15 cellular contexts compared by ENCODE assay signal in genomic region chr2:241372376-241372992, GRCh38. TPM values are rescaled to one million over a fixed set of nuclear protein-coding genes. Genes with fewer than 3 reads are reported as not detected.
DNase-seq lines count a peak whose midpoint lies in the region; ATAC-seq and TF ChIP-seq lines count a peak whose summit lies in the region.
"Had no signal": no experiment of that assay in that cellular context is flagged by ENCODE, and none has a peak within 500 bp of the region (broad histone marks: within the 10 kb centered on the region; RNA-seq: fewer than 3 reads in every experiment).

No MANE protein-coding gene starts in this region.

- no peak overlapping the region for H3K9ac ChIP-seq in MM.1S (ENCODE audit: low read length)

- H3K4me3 ChIP-seq in MM.1S (ENCODE audit: low read length) (no peak overlapping the region), dorsolateral prefrontal cortex (peak overlapping the region in 16 of 59 donors; percentile 2 to 39 (median 20)), MG63 (no peak overlapping the region)

- H3K9me3 ChIP-seq in MM.1S (replicated peaks; ENCODE audit: insufficient read depth, low read length) (no peaks in the 10 kb centered on the region), MG63 (no peaks in the 10 kb centered on the region)

- peak; percentile 25 for DNase-seq in COLO668 (lab: John Stamatoyannopoulos, UW; ENCODE audit: unreplicated experiment)
- DNase-seq in MM.1S: no peak
- DNase-seq in dorsolateral prefrontal cortex: no peak
- DNase-seq in pons (ENCODE audit: low spot score): peak; percentile 80
- DNase-seq in NCI-H446 treated with DMSO at 0.1 percent for 48 hours (lab: John Stamatoyannopoulos, UW): no peak
- DNase-seq in activated CD4-positive, CD25-positive, alpha-beta regulatory T cell (lab: John Stamatoyannopoulos, UW): no peak
- no peak for DNase-seq in MG63
- DNase-seq: activated gamma-delta T cell treated with Interleukin-2 at 50 U/mL for 16 hours; AML-193; mammary epithelial cell; NCI-H2107; stimulated activated naive CD8-positive, alpha-beta T cell treated with anti-CD3 and anti-CD28 coated beads, Interleukin-15, amount 100 ng/mL, for 72 hours had no signal

- H3K27me3 ChIP-seq in MM.1S (replicated peaks; ENCODE audit: insufficient read depth, low read length): no peaks in the 10 kb centered on the region
- H3K27me3 ChIP-seq in dorsolateral prefrontal cortex: no peaks in the 10 kb centered on the region
- H3K27me3 ChIP-seq in MG63: no peaks in the 10 kb centered on the region

- TF ChIP-seq CTCF in MM.1S (IDR thresholded peaks at IDR 0.05; ENCODE audit: low read length) (no peak), dorsolateral prefrontal cortex (IDR thresholded peaks at IDR 0.05 in 54 of 56, conservative IDR thresholded peaks at IDR 0.05 in 2 of 56; ENCODE audit: low read depth in 1 of 56, partially characterized antibody in 56 of 56) (no peak)

- H3K79me2 ChIP-seq in MM.1S (ENCODE audit: low read length): peaks cover 81% of the 10 kb centered on the region

- H3F3A ChIP-seq in MM.1S (ENCODE audit: insufficient read depth, low read length): peaks cover 12% of the 10 kb centered on the region; the same call in 1 of the 2 replicates

- H3K36me3 ChIP-seq in MM.1S (replicated peaks; ENCODE audit: insufficient read depth, low read length) (no peaks in the 10 kb centered on the region; the same call in 1 of the 2 replicates), MG63 (peaks cover 13% of the 10 kb centered on the region)

- H3K4me1 ChIP-seq in MM.1S (ENCODE audit: low read length): peaks cover 32% of the 10 kb centered on the region

- H3K4me2 ChIP-seq in MM.1S (ENCODE audit: low read depth, low read length): no peak overlapping the region

- no peaks in the 10 kb centered on the region for H4K20me1 ChIP-seq in MM.1S (ENCODE audit: insufficient read depth, low read length)

- H3K27ac ChIP-seq in MM.1S (ENCODE audit: low read length): 0 out of 2 replicates have a peak overlapping the region, but pooled peaks have one; percentile 5
- H3K27ac ChIP-seq in dorsolateral prefrontal cortex: peak overlapping the region in 51 of 59 donors; percentile 7 to 79 (median 60)
- H3K27ac ChIP-seq: HL-60 had no signal

- intact Hi-C loops in dorsolateral prefrontal cortex (cut with DNase I): no loop called here

- no peak overlapping the region for H2AFZ ChIP-seq in MM.1S (ENCODE audit: low read length)

- no peaks in the 10 kb centered on the region for H3K9me2 ChIP-seq in MM.1S (replicated peaks; ENCODE audit: insufficient read depth, low read length)

- no peak for ATAC-seq in GM18870 (IDR thresholded peaks at IDR 0.05; ENCODE audit: unreplicated experiment)
- ATAC-seq: HCT116; stimulated activated naive CD8-positive, alpha-beta T cell treated with anti-CD3 and anti-CD28 coated beads, Interleukin-15, amount 100 ng/mL, for 72 hours had no signal

RNA-seq across cellular contexts. Expression of gene FARP2, which starts 16.4 kb away (rescaled TPM):
- total RNA-seq in dorsolateral prefrontal cortex: 100 to 1,000 TPM in 1 of 120 experiments, 10 to 100 TPM in 119; 39.8 to 107 (median 67.7) TPM
- 35.6 and 37.4 TPM in 2 replicates for total RNA-seq in MG63 (2014; rRNA removed; shearing (Covaris generic); ENCODE audit: low replicate concordance)

RNA-seq across cellular contexts. Expression of gene SEPTIN2, which starts 56.8 kb away (rescaled TPM):
- 100 to 1,000 TPM; 149 to 396 (median 221) TPM for total RNA-seq in dorsolateral prefrontal cortex
- 348 and 489 TPM in 2 replicates for total RNA-seq in MG63 (2014; rRNA removed; shearing (Covaris generic); ENCODE audit: low replicate concordance)

RNA-seq across cellular contexts. Expression of gene HDLBP, which starts 57.0 kb away (rescaled TPM):
- 100 to 1,000 TPM; 216 to 367 (median 256) TPM for total RNA-seq in dorsolateral prefrontal cortex
- 383 and 447 TPM in 2 replicates for total RNA-seq in MG63 (2014; rRNA removed; shearing (Covaris generic); ENCODE audit: low replicate concordance)

Comparison
In these comparisons a context has a peak if more than half of its experiments do, and no peak if none do; other contexts are left out.
1. DNase-seq: peak in COLO668 (single experiment) and pons (single experiment); none in MM.1S (single experiment), dorsolateral prefrontal cortex (0 of 10), NCI-H446 treated with DMSO at 0.1 percent for 48 hours (single experiment), activated CD4-positive, CD25-positive, alpha-beta regulatory T cell (0 of 4) and MG63 (single experiment).